10 cellular contexts compared by ENCODE assay signal in the genomic region with DNA sequence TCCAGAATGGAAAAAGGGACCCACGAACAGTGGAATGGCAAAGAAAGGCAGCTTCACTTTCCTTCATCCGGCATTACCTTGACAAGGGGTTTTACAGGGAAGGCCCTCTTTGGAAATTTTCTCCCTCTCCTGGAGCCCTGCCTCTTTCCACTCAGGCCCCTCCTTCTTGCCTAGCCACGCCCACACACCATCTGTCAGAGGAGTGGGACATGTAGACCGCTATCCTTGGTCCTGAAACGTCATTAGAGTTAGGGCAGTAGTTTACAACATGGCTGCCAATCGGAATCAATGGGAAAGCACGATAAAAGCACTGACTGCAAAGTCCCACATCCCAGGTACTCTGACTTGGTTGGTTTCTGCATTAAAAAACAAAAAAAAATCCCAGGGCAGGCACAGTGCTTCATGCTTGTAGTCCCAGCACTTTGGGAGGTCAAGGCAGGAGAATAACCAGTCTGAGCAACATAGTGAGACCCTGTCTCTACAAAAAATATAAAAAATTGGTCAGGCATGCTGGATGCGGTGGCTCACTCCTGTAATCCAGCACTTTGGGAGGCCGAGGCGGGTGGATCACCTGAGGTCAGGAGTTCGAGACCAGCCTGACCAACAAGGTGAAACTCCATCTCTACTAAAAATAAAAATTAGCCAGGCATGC.
DNase-seq lines count a peak whose midpoint lies in the region; ATAC-seq and TF ChIP-seq lines count a peak whose summit lies in the region.
"Had no signal": no experiment of that assay in that cellular context is flagged by ENCODE, and none has a peak within 500 bp of the region (broad histone marks: within the 10 kb centered on the region; RNA-seq: fewer than 3 reads in every experiment).

No MANE protein-coding gene starts in this region.

- H3K36me3 Mint-ChIP-seq in glutamatergic neuron (ENCODE audit: unreplicated experiment) = no peaks in the 10 kb centered on the region
- no peaks in the 10 kb centered on the region for H3K36me3 Mint-ChIP-seq in CD4-positive, alpha-beta memory T cell

- H3K27ac ChIP-seq in CD4-positive, alpha-beta memory T cell (ENCODE audit: low read depth, low read length) = no peak overlapping the region
- H3K27ac ChIP-seq: lower lobe of right lung had no signal

- TF ChIP-seq CTCF in glutamatergic neuron (IDR thresholded peaks at IDR 0.05; ENCODE audit: partially characterized antibody, unreplicated experiment) = no peak

- no peak overlapping the region for H3K27ac Mint-ChIP-seq in stimulated activated naive CD8-positive, alpha-beta T cell treated with anti-CD3 and anti-CD28 coated beads, Interleukin-15, amount 100 ng/mL, for 72 hours
- H3K27ac Mint-ChIP-seq in glutamatergic neuron (ENCODE audit: unreplicated experiment) = no peak overlapping the region
- H3K27ac Mint-ChIP-seq in CD4-positive, alpha-beta memory T cell = no peak overlapping the region
- H3K27ac Mint-ChIP-seq: T-helper 1 cell treated with Interleukin-12 subunit alpha and Interleukin-12 subunit beta and Interleukin-4 antibody, amounts not matched to agents 30 μg/mL and 1 μg/mL, for 36 hours had no signal

- DNase-seq in stimulated activated naive CD8-positive, alpha-beta T cell treated with anti-CD3 and anti-CD28 coated beads, Interleukin-15, Interleukin-2, amounts not matched to agents 100 U/mL and 50 U/mL, for 24 hours = peak; percentile 14
- no peak for DNase-seq in stimulated activated naive CD8-positive, alpha-beta T cell treated with anti-CD3 and anti-CD28 coated beads, Interleukin-15, amount 100 ng/mL, for 72 hours
- DNase-seq in T1000 (lab: John Stamatoyannopoulos, UW) (peak; percentile 3), glutamatergic neuron (peak; percentile 26), T-helper 9 cell (no peak)
- no peak for DNase-seq in CD4-positive, alpha-beta memory T cell
- no peak for DNase-seq in stimulated activated naive CD4-positive, alpha-beta T cell (lab: John Stamatoyannopoulos, UW)
- DNase-seq in activated T-cell treated with anti-CD3 and anti-CD28 coated beads, Interleukin-2, amount 50 U/mL, for 1 hour = no peak
- DNase-seq: lower lobe of right lung had no signal

- H3K4me1 Mint-ChIP-seq in stimulated activated naive CD8-positive, alpha-beta T cell treated with anti-CD3 and anti-CD28 coated beads, Interleukin-15, amount 100 ng/mL, for 72 hours = no peaks in the 10 kb centered on the region
- no peaks in the 10 kb centered on the region for H3K4me1 Mint-ChIP-seq in glutamatergic neuron (ENCODE audit: low read depth, unreplicated experiment)
- no peaks in the 10 kb centered on the region for H3K4me1 Mint-ChIP-seq in CD4-positive, alpha-beta memory T cell

- H3K4me3 ChIP-seq in CD4-positive, alpha-beta memory T cell (ENCODE audit: low read length in 2 of 2) = no peak overlapping the region
- H3K4me3 ChIP-seq: lower lobe of right lung had no signal

- no peaks in the 10 kb centered on the region for H3K36me3 ChIP-seq in CD4-positive, alpha-beta memory T cell (ENCODE audit: insufficient read depth, low read length)
- H3K36me3 ChIP-seq: lower lobe of right lung had no signal

- intact Hi-C loops in CD4-positive, alpha-beta memory T cell (cut with micrococcal nuclease) = no loop called here

- no peaks in the 10 kb centered on the region for H3K27me3 ChIP-seq in CD4-positive, alpha-beta memory T cell (ENCODE audit: insufficient read depth, low read length)

- POLR2A ChIA-PET in CD4-positive, alpha-beta memory T cell (lab: Charles Lee; ENCODE audit: partially characterized antibody) = no interaction called here

- CTCF ChIA-PET in CD4-positive, alpha-beta memory T cell (lab: Charles Lee; ENCODE audit: partially characterized antibody) = no interaction called here

- H3K4me3 Mint-ChIP-seq in stimulated activated naive CD8-positive, alpha-beta T cell treated with anti-CD3 and anti-CD28 coated beads, Interleukin-15, amount 100 ng/mL, for 72 hours = no peak overlapping the region
- H3K4me3 Mint-ChIP-seq in glutamatergic neuron (ENCODE audit: unreplicated experiment) = no peak overlapping the region
- no peak overlapping the region for H3K4me3 Mint-ChIP-seq in CD4-positive, alpha-beta memory T cell
- H3K4me3 Mint-ChIP-seq: T-helper 1 cell treated with Interleukin-12 subunit alpha and Interleukin-12 subunit beta and Interleukin-4 antibody, amounts not matched to agents 30 μg/mL and 1 μg/mL, for 36 hours had no signal

- H3K9me3 Mint-ChIP-seq in stimulated activated naive CD8-positive, alpha-beta T cell treated with anti-CD3 and anti-CD28 coated beads, Interleukin-15, amount 100 ng/mL, for 72 hours = no peaks in the 10 kb centered on the region
- peaks cover 5% of the 10 kb centered on the region for H3K9me3 Mint-ChIP-seq in glutamatergic neuron (ENCODE audit: unreplicated experiment)
- peaks cover 0 to 5% (median 0%) of the 10 kb centered on the region in 8 donors for H3K9me3 Mint-ChIP-seq in CD4-positive, alpha-beta memory T cell
- H3K9me3 Mint-ChIP-seq: T-helper 1 cell treated with Interleukin-12 subunit alpha and Interleukin-12 subunit beta and Interleukin-4 antibody, amounts not matched to agents 30 μg/mL and 1 μg/mL, for 36 hours had no signal

- H3K9me3 ChIP-seq in CD4-positive, alpha-beta memory T cell (ENCODE audit: control insufficient read depth in 1 of 2, low read length in 2 of 2) = no peaks in the 10 kb centered on the region
- H3K9me3 ChIP-seq: lower lobe of right lung had no signal

- ATAC-seq in stimulated activated naive CD8-positive, alpha-beta T cell treated with anti-CD3 and anti-CD28 coated beads, Interleukin-15, Interleukin-2, amounts not matched to agents 100 U/mL and 50 U/mL, for 24 hours = no peak
- no peak for ATAC-seq in stimulated activated naive CD8-positive, alpha-beta T cell treated with anti-CD3 and anti-CD28 coated beads, Interleukin-15, amount 100 ng/mL, for 72 hours

- peaks cover 25% of the 10 kb centered on the region for H3K27me3 Mint-ChIP-seq in stimulated activated naive CD8-positive, alpha-beta T cell treated with anti-CD3 and anti-CD28 coated beads, Interleukin-15, amount 100 ng/mL, for 72 hours
- H3K27me3 Mint-ChIP-seq in glutamatergic neuron (ENCODE audit: unreplicated experiment) = no peaks in the 10 kb centered on the region
- H3K27me3 Mint-ChIP-seq in CD4-positive, alpha-beta memory T cell = peaks cover 9 to 10% of the 10 kb centered on the region in 2 donors

- H3K4me1 ChIP-seq in CD4-positive, alpha-beta memory T cell (ENCODE audit: insufficient read depth, low read length) = no peaks in the 10 kb centered on the region
- H3K4me1 ChIP-seq: lower lobe of right lung had no signal

Comparison
In these comparisons a context has a peak if more than half of its experiments do, and no peak if none do; other contexts are left out.
1. DNase-seq: peak in stimulated activated naive CD8-positive, alpha-beta T cell treated with anti-CD3 and anti-CD28 coated beads, Interleukin-15, Interleukin-2, amounts not matched to agents 100 U/mL and 50 U/mL, for 24 hours (single experiment), T1000 (single experiment) and glutamatergic neuron (single experiment); none in stimulated activated naive CD8-positive, alpha-beta T cell treated with anti-CD3 and anti-CD28 coated beads, Interleukin-15, amount 100 ng/mL, for 72 hours (0 of 2), T-helper 9 cell (single experiment), CD4-positive, alpha-beta memory T cell (0 of 5), stimulated activated naive CD4-positive, alpha-beta T cell (0 of 6) and activated T-cell treated with anti-CD3 and anti-CD28 coated beads, Interleukin-2, amount 50 U/mL, for 1 hour (single experiment).